Comparison of ENCODE assay signal across 9 cellular contexts in the genomic region with DNA sequence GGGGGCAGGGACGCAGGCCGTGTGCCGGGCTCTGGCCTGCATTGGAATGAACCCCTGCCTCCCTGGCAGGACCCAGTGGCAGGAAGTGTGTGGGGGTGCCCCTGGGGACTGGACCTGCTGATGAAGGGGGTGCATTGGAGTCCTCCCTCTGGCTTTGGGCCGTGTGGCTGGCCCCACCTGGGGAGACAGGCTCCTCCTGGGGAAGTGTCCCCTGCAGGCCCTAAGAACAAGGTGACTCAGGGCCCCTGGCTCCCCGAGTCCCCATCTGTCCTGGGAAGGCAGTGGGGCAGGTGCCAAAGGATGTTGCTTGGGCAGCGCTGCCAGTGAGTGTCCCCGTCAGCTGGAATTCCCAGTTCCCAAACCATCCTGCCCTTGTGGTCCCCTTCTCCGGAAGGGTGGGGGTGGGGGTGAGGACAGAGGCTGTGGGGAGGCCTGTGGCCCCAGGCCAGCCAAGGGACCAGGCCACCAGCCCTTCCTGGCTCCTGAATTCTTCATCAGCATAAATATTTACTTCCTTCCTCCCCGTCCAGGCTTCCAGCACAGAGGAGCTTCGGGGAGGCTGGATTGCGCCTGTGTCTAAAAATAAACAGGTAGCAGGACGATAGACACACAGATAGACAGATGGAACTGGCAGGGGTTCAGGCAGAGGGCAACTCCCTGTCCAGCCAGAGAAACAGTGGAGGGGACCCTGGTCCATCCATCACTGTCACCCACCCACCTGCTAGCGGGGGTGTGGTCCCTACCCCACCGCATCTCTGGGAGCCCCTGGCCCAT. TPM values are rescaled to one million over a fixed set of nuclear protein-coding genes. Genes with fewer than 3 reads are reported as not detected.
DNase-seq lines count a peak whose midpoint lies in the region; ATAC-seq and TF ChIP-seq lines count a peak whose summit lies in the region.
"Had no signal": no experiment of that assay in that cellular context is flagged by ENCODE, and none has a peak within 500 bp of the region (broad histone marks: within the 10 kb centered on the region; RNA-seq: fewer than 3 reads in every experiment).

No MANE protein-coding gene starts in this region.

- no peak overlapping the region for H3K9ac ChIP-seq in rectal smooth muscle tissue (ENCODE audit: low read length)

- no peaks in the 10 kb centered on the region for H3K79me2 ChIP-seq in DOHH2 (ENCODE audit: control insufficient read depth, low read length)

- POLR2A ChIA-PET in CD4-positive, alpha-beta memory T cell (lab: Charles Lee; ENCODE audit: partially characterized antibody) = interaction anchor here (1.0 to 1.7 kb wide), 4 partner anchors 17 to 75 kb away, joined by 5 read pairs; no protein-coding TSS in a partner anchor

- H3K27ac Mint-ChIP-seq in activated T-helper 17 cell treated with anti-CD3 and anti-CD28 coated beads, Interleukin-2, amount 50 U/mL, for 72 hours = no peak overlapping the region
- H3K27ac Mint-ChIP-seq in CD4-positive, alpha-beta memory T cell = peak overlapping the region in 1 of 7 donors; percentile 44

- H3K4me3 ChIP-seq in DOHH2 (ENCODE audit: low read length) (no peak overlapping the region), right cardiac atrium (ENCODE audit: low read length) (no peak overlapping the region), rectal smooth muscle tissue (ENCODE audit: low read length) (peak overlapping the region; percentile 64)
- H3K4me3 ChIP-seq in CD4-positive, alpha-beta memory T cell (ENCODE audit: low read length in 2 of 2) = no peak overlapping the region

- peak overlapping the region; percentile 71 for H3K4me2 ChIP-seq in DOHH2 (ENCODE audit: low read length)

- peak in 2 of 3 donors; percentile 81 for DNase-seq in right cardiac atrium
- DNase-seq in CD4-positive, alpha-beta memory T cell = no peak
- no peak for DNase-seq in glomerular visceral epithelial cell (ENCODE audit: extremely low spot score)
- DNase-seq in SK-N-DZ (ENCODE audit: low spot score) = no peak
- DNase-seq: NCI-H2029 treated with DMSO at 0.1 percent for 48 hours had no signal

- H3K9me3 Mint-ChIP-seq in activated T-helper 17 cell treated with anti-CD3 and anti-CD28 coated beads, Interleukin-2, amount 50 U/mL, for 72 hours = no peaks in the 10 kb centered on the region
- no peaks in the 10 kb centered on the region for H3K9me3 Mint-ChIP-seq in CD4-positive, alpha-beta memory T cell

- intact Hi-C loops in right cardiac atrium (cut with DNase I) = loop anchor here in 2 of 4 donors (2.0 to 10.0 kb wide), 3 partner anchors 40 to 134 kb away; no protein-coding TSS in a partner anchor
- intact Hi-C loops in CD4-positive, alpha-beta memory T cell (cut with micrococcal nuclease) = no loop called here

- H3K4me1 Mint-ChIP-seq in activated T-helper 17 cell treated with anti-CD3 and anti-CD28 coated beads, Interleukin-2, amount 50 U/mL, for 72 hours = no peaks in the 10 kb centered on the region
- H3K4me1 Mint-ChIP-seq in CD4-positive, alpha-beta memory T cell = peaks cover 0 to 5% (median 1%) of the 10 kb centered on the region in 4 donors

- TF ChIP-seq CTCF in DOHH2 (IDR thresholded peaks at IDR 0.05; ENCODE audit: low read depth, low read length, poor library complexity, severe bottlenecking) = no peak

- H3K9me3 ChIP-seq in DOHH2 (ENCODE audit: control insufficient read depth, insufficient read depth, low read length) = no peaks in the 10 kb centered on the region
- no peaks in the 10 kb centered on the region for H3K9me3 ChIP-seq in right cardiac atrium (ENCODE audit: control insufficient read depth, low read length)
- H3K9me3 ChIP-seq in CD4-positive, alpha-beta memory T cell (ENCODE audit: control insufficient read depth in 1 of 2, low read length in 2 of 2) = no peaks in the 10 kb centered on the region

- no peak for ATAC-seq in activated T-helper 17 cell treated with anti-CD3 and anti-CD28 coated beads, Interleukin-2, amount 50 U/mL, for 72 hours (replicated peaks)
- peak; percentile 34 to 65 for ATAC-seq in right cardiac atrium
- ATAC-seq in HG03280 (IDR thresholded peaks at IDR 0.05; ENCODE audit: unreplicated experiment) = no peak

- peak overlapping the region; percentile 9 for H3K4me3 Mint-ChIP-seq in activated T-helper 17 cell treated with anti-CD3 and anti-CD28 coated beads, Interleukin-2, amount 50 U/mL, for 72 hours
- peak overlapping the region in 2 of 8 donors; percentile 25 to 52 for H3K4me3 Mint-ChIP-seq in CD4-positive, alpha-beta memory T cell

- CTCF ChIA-PET in CD4-positive, alpha-beta memory T cell (lab: Charles Lee; ENCODE audit: partially characterized antibody) = interaction anchor here (1.2 to 13.3 kb wide), 4 partner anchors 20 to 390 kb away, joined by 5 to 161 read pairs (median 29); no protein-coding TSS in a partner anchor

- H3K36me3 Mint-ChIP-seq in activated T-helper 17 cell treated with anti-CD3 and anti-CD28 coated beads, Interleukin-2, amount 50 U/mL, for 72 hours (ENCODE audit: low read depth) = no peaks in the 10 kb centered on the region
- H3K36me3 Mint-ChIP-seq in CD4-positive, alpha-beta memory T cell = no peaks in the 10 kb centered on the region

- no peaks in the 10 kb centered on the region for H3K27me3 Mint-ChIP-seq in activated T-helper 17 cell treated with anti-CD3 and anti-CD28 coated beads, Interleukin-2, amount 50 U/mL, for 72 hours
- H3K27me3 Mint-ChIP-seq in CD4-positive, alpha-beta memory T cell = no peaks in the 10 kb centered on the region

- H3K36me3 ChIP-seq in DOHH2 (ENCODE audit: control insufficient read depth, low read length) (no peaks in the 10 kb centered on the region), rectal smooth muscle tissue (ENCODE audit: control insufficient read depth, insufficient read depth, low read length) (peaks cover 3% of the 10 kb centered on the region)
- H3K36me3 ChIP-seq in CD4-positive, alpha-beta memory T cell (ENCODE audit: insufficient read depth, low read length) = no peaks in the 10 kb centered on the region

- H4K20me1 ChIP-seq in DOHH2 (ENCODE audit: control insufficient read depth, insufficient read depth, low read depth, low read length) = no peaks in the 10 kb centered on the region; the same call in 1 of the 2 replicates

- H3K27ac ChIP-seq in DOHH2 (ENCODE audit: low read depth, low read length) (no peak overlapping the region), right cardiac atrium (ENCODE audit: low read length) (peak overlapping the region; percentile 84), rectal smooth muscle tissue (ENCODE audit: low read depth, low read length) (peak overlapping the region; percentile 75)
- H3K27ac ChIP-seq in CD4-positive, alpha-beta memory T cell (ENCODE audit: low read depth, low read length) = no peak overlapping the region

- no peaks in the 10 kb centered on the region for H3F3A ChIP-seq in DOHH2 (ENCODE audit: control insufficient read depth, insufficient read depth)

- H3K27me3 ChIP-seq in DOHH2 (ENCODE audit: control insufficient read depth, low read length) (peaks cover 21% of the 10 kb centered on the region), right cardiac atrium (ENCODE audit: control insufficient read depth, insufficient read depth) (no peaks in the 10 kb centered on the region), rectal smooth muscle tissue (ENCODE audit: control insufficient read depth, insufficient read depth, low read length) (no peaks in the 10 kb centered on the region)
- no peaks in the 10 kb centered on the region for H3K27me3 ChIP-seq in CD4-positive, alpha-beta memory T cell (ENCODE audit: insufficient read depth, low read length)

- WGBS in right cardiac atrium = 19% methylated on average over 14 of the region's 14 CpGs

- H3K4me1 ChIP-seq in DOHH2 (ENCODE audit: control insufficient read depth, low read length) (peaks cover 16% of the 10 kb centered on the region), right cardiac atrium (ENCODE audit: control insufficient read depth, insufficient read depth, low read length) (peaks cover 21% of the 10 kb centered on the region), rectal smooth muscle tissue (ENCODE audit: control insufficient read depth, insufficient read depth, low read length) (peaks cover 33% of the 10 kb centered on the region)
- peaks cover 9% of the 10 kb centered on the region for H3K4me1 ChIP-seq in CD4-positive, alpha-beta memory T cell (ENCODE audit: insufficient read depth, low read length)

- H3K9me2 ChIP-seq in DOHH2 (replicated peaks; ENCODE audit: control insufficient read depth, low read length) = no peaks in the 10 kb centered on the region

RNA-seq across cellular contexts. Expression of a gene that starts 12.9 kb away (rescaled TPM):
- total RNA-seq in activated T-helper 17 cell treated with anti-CD3 and anti-CD28 coated beads, Interleukin-2, amount 50 U/mL, for 72 hours = 1 to 10 TPM in 1 of 2 donors, under 1 TPM in 1; 0.37 to 1.6 TPM
- 10 to 100 TPM; 20.0 to 34.6 (median 33.1) TPM for total RNA-seq in right cardiac atrium
- 15.2 TPM for polyA plus RNA-seq in right cardiac atrium
- under 1 TPM in 1 of 2 experiments, not detected in 1; 0.08 TPM for total RNA-seq in CD4-positive, alpha-beta memory T cell
- polyA plus RNA-seq in CD4-positive, alpha-beta memory T cell = not detected
- 4.4 and 4.5 TPM in 2 replicates for polyA plus RNA-seq in SK-N-DZ (2014; cell fraction: cytosol; rRNA removed)
- 2.7 and 7.0 TPM in 2 replicates for polyA plus RNA-seq in SK-N-DZ (2014; cell fraction: nucleus; rRNA removed)

RNA-seq across cellular contexts. Expression of a gene that starts 22.4 kb away (rescaled TPM):
- 10 to 100 TPM; 40.4 to 74.7 TPM for total RNA-seq in activated T-helper 17 cell treated with anti-CD3 and anti-CD28 coated beads, Interleukin-2, amount 50 U/mL, for 72 hours
- total RNA-seq in right cardiac atrium = 10 to 100 TPM; 57.6 to 61.9 (median 59.7) TPM
- 131 TPM for polyA plus RNA-seq in right cardiac atrium
- total RNA-seq in CD4-positive, alpha-beta memory T cell = 10 to 100 TPM; 38.6 to 54.8 TPM
- 10 to 100 TPM; 34.6 to 34.8 TPM for polyA plus RNA-seq in CD4-positive, alpha-beta memory T cell
- 187 and 191 TPM in 2 replicates for polyA plus RNA-seq in SK-N-DZ (2014; cell fraction: cytosol; rRNA removed)
- 181 and 215 TPM in 2 replicates for polyA plus RNA-seq in SK-N-DZ (2014; cell fraction: nucleus; rRNA removed)

RNA-seq across cellular contexts. Expression of a gene that starts 42.9 kb away (rescaled TPM):
- total RNA-seq in activated T-helper 17 cell treated with anti-CD3 and anti-CD28 coated beads, Interleukin-2, amount 50 U/mL, for 72 hours = under 1 TPM; 0.11 to 0.29 TPM
- 10 to 100 TPM; 11.4 to 21.3 (median 13.6) TPM for total RNA-seq in right cardiac atrium
- polyA plus RNA-seq in right cardiac atrium = 10.7 TPM
- total RNA-seq in CD4-positive, alpha-beta memory T cell = under 1 TPM; 0.11 to 0.29 TPM
- polyA plus RNA-seq in CD4-positive, alpha-beta memory T cell = under 1 TPM in 1 of 2 donors, not detected in 1; 0.16 TPM
- 7.4 and 7.9 TPM in 2 replicates for polyA plus RNA-seq in SK-N-DZ (2014; cell fraction: cytosol; rRNA removed)
- polyA plus RNA-seq in SK-N-DZ (2014; cell fraction: nucleus; rRNA removed) = 3.4 and 4.9 TPM in 2 replicates

RNA-seq across cellular contexts. Expression of a gene that starts 55.9 kb away (rescaled TPM):
- 10 to 100 TPM; 14.5 to 27.2 TPM for total RNA-seq in activated T-helper 17 cell treated with anti-CD3 and anti-CD28 coated beads, Interleukin-2, amount 50 U/mL, for 72 hours
- total RNA-seq in right cardiac atrium = 1 to 10 TPM; 2.3 to 4.2 (median 3.5) TPM
- polyA plus RNA-seq in right cardiac atrium = 2.1 TPM
- total RNA-seq in CD4-positive, alpha-beta memory T cell = 10 to 100 TPM; 25.2 to 27.3 TPM
- under 1 TPM; 0.59 to 1.00 TPM for polyA plus RNA-seq in CD4-positive, alpha-beta memory T cell
- 26.4 and 28.4 TPM in 2 replicates for polyA plus RNA-seq in SK-N-DZ (2014; cell fraction: cytosol; rRNA removed)
- polyA plus RNA-seq in SK-N-DZ (2014; cell fraction: nucleus; rRNA removed) = 29.5 and 31.0 TPM in 2 replicates

Comparison
In these comparisons a context has a peak if more than half of its experiments do, and no peak if none do; other contexts are left out.
1. H3K27ac ChIP-seq: peak in right cardiac atrium (single experiment) and rectal smooth muscle tissue (single experiment); none in DOHH2 (single experiment) and CD4-positive, alpha-beta memory T cell (single experiment).
2. ATAC-seq: peak in right cardiac atrium (2 of 2); none in activated T-helper 17 cell treated with anti-CD3 and anti-CD28 coated beads, Interleukin-2, amount 50 U/mL, for 72 hours (single experiment) and HG03280 (single experiment).
3. DNase-seq: peak in right cardiac atrium (2 of 3); none in CD4-positive, alpha-beta memory T cell (0 of 5), glomerular visceral epithelial cell (single experiment) and SK-N-DZ (single experiment).
4. RNA of a gene that starts 12.9 kb away (total RNA-seq): 20.0 to 34.6 TPM in right cardiac atrium; 0.37 to 1.6 TPM in activated T-helper 17 cell treated with anti-CD3 and anti-CD28 coated beads, Interleukin-2, amount 50 U/mL, for 72 hours and 0.08 TPM in CD4-positive, alpha-beta memory T cell; every median in the first group is over 4 times any median in the second.
5. RNA of a gene that starts 42.9 kb away (total RNA-seq): 11.4 to 21.3 TPM in right cardiac atrium; 0.11 to 0.29 TPM in activated T-helper 17 cell treated with anti-CD3 and anti-CD28 coated beads, Interleukin-2, amount 50 U/mL, for 72 hours and 0.11 to 0.29 TPM in CD4-positive, alpha-beta memory T cell; every median in the first group is over 4 times any median in the second.